10 cellular contexts compared by ENCODE assay signal in genomic region chr7:76591033-76591432, GRCh38. TPM values are rescaled to one million over a fixed set of nuclear protein-coding genes. Genes with fewer than 3 reads are reported as not detected.
A peak's percentile ranks its signal among the peaks of the same experiment; 100 is the strongest.
DNase-seq lines count a peak whose midpoint lies in the region; ATAC-seq and TF ChIP-seq lines count a peak whose summit lies in the region.
"Not testable (repeated sequence)": the region's sequence is repeated elsewhere in the genome, so short reads cannot be mapped to it uniquely, and the experiment has no call there.
"Had no signal": no experiment of that assay in that cellular context is flagged by ENCODE, and none has a peak within 500 bp of the region (broad histone marks: within the 10 kb centered on the region; RNA-seq: fewer than 3 reads in every experiment).

No MANE protein-coding gene starts in this region.

- H3K9me2 ChIP-seq in GM23338 (ENCODE audit: insufficient read depth); OCI-LY7 (ENCODE audit: insufficient read depth, low read length): not testable (repeated sequence)

- H3K9me3 Mint-ChIP-seq in GM23338; WTC11; stimulated activated memory B cell treated with anti-CD40 and anti-IgM and Interleukin-4, amounts not matched to agents 10 μg/mL and 1 μg/mL and 100 μg/mL, for 72 hours: not testable (repeated sequence)

- H4K20me1 ChIP-seq in BLaER1: peaks cover 14% of the 10 kb centered on the region; the same call in 1 of the 2 replicates
- not testable (repeated sequence) for H4K20me1 ChIP-seq in GM23338 (replicated peaks; ENCODE audit: insufficient read depth); OCI-LY7 (ENCODE audit: insufficient read depth, low read length)

- intact Hi-C loops in OCI-LY7 (cut with micrococcal nuclease; ENCODE audit: unreplicated experiment): not testable (repeated sequence)

- H3K27me3 Mint-ChIP-seq in GM23338 (ENCODE audit: insufficient read depth, low read depth, poor library complexity); WTC11 (ENCODE audit: low read depth); stimulated activated memory B cell treated with anti-CD40 and anti-IgM and Interleukin-4, amounts not matched to agents 10 μg/mL and 1 μg/mL and 100 μg/mL, for 72 hours: not testable (repeated sequence)

- H3K9me3 ChIP-seq in BLaER1; OCI-LY7 (ENCODE audit: low read length); mucosa of rectum (ENCODE audit: control insufficient read depth in 2 of 2, low read length in 2 of 2): not testable (repeated sequence)

- H3K27ac Mint-ChIP-seq in GM23338, WTC11: not testable (repeated sequence)
- peak overlapping the region; percentile 78 for H3K27ac Mint-ChIP-seq in stimulated activated memory B cell treated with anti-CD40 and anti-IgM and Interleukin-4, amounts not matched to agents 10 μg/mL and 1 μg/mL and 100 μg/mL, for 72 hours

- ATAC-seq in GM23338: peak; percentile 59
- ATAC-seq in WTC11: peak; percentile 18
- ATAC-seq in stimulated activated memory B cell treated with anti-CD40 and anti-IgM and Interleukin-4, amounts not matched to agents 10 μg/mL and 1 μg/mL and 100 μg/mL, for 72 hours: not testable (repeated sequence)

- H3K4me1 ChIP-seq in BLaER1: peaks cover 26% of the 10 kb centered on the region
- not testable (repeated sequence) for H3K4me1 ChIP-seq in GM23338 (ENCODE audit: insufficient read depth)
- H3K4me1 ChIP-seq in OCI-LY7 (ENCODE audit: insufficient read depth, low read length, poor library complexity, severe bottlenecking): peaks cover 23% of the 10 kb centered on the region
- peaks cover 7 to 17% of the 10 kb centered on the region in 2 donors for H3K4me1 ChIP-seq in mucosa of rectum (ENCODE audit: control insufficient read depth in 2 of 2, insufficient read depth in 2 of 2, low read length in 2 of 2)

- not testable (repeated sequence) for H3K9ac ChIP-seq in BLaER1
- peak overlapping the region in 1 of 2 donors; percentile 48 for H3K9ac ChIP-seq in mucosa of rectum (ENCODE audit: low read depth in 1 of 2, low read length in 2 of 2)

- DNase-seq in GM23338 (ENCODE audit: low spot score); OCI-LY7 (ENCODE audit: low spot score); WTC11 (ENCODE audit: low spot score): not testable (repeated sequence)

- not testable (repeated sequence) for H3F3A ChIP-seq in GM23338 (replicated peaks; ENCODE audit: low read depth)

- POLR2A ChIA-PET in OCI-LY7 (lab: Charles Lee); WTC11 (lab: Charles Lee): not testable (repeated sequence)

- not testable (repeated sequence) for H3K27me3 ChIP-seq in BLaER1; GM23338 (ENCODE audit: insufficient read depth); mucosa of rectum (ENCODE audit: control insufficient read depth in 2 of 2, insufficient read depth in 2 of 2, low read length in 2 of 2)

- peaks cover 20% of the 10 kb centered on the region for H3K36me3 ChIP-seq in BLaER1
- H3K36me3 ChIP-seq in GM23338 (ENCODE audit: insufficient read depth); OCI-LY7 (ENCODE audit: insufficient read depth, low read length); mucosa of rectum (ENCODE audit: control insufficient read depth in 2 of 2, insufficient read depth in 2 of 2, low read length in 2 of 2): not testable (repeated sequence)

- H3K4me3 Mint-ChIP-seq in GM23338; WTC11; stimulated activated memory B cell treated with anti-CD40 and anti-IgM and Interleukin-4, amounts not matched to agents 10 μg/mL and 1 μg/mL and 100 μg/mL, for 72 hours: not testable (repeated sequence)

- H3K4me1 Mint-ChIP-seq in GM23338: not testable (repeated sequence)
- peaks cover 15% of the 10 kb centered on the region for H3K4me1 Mint-ChIP-seq in WTC11
- H3K4me1 Mint-ChIP-seq in stimulated activated memory B cell treated with anti-CD40 and anti-IgM and Interleukin-4, amounts not matched to agents 10 μg/mL and 1 μg/mL and 100 μg/mL, for 72 hours: peaks cover 40% of the 10 kb centered on the region

- H3K36me3 Mint-ChIP-seq in GM23338 (ENCODE audit: low read depth) (peaks cover 15% of the 10 kb centered on the region; the same call in 1 of the 3 replicates), WTC11 (peaks cover 12% of the 10 kb centered on the region; the same call in 1 of the 2 replicates)
- H3K36me3 Mint-ChIP-seq in stimulated activated memory B cell treated with anti-CD40 and anti-IgM and Interleukin-4, amounts not matched to agents 10 μg/mL and 1 μg/mL and 100 μg/mL, for 72 hours: not testable (repeated sequence)

- H3K79me2 ChIP-seq in GM23338 (replicated peaks; ENCODE audit: insufficient read depth); OCI-LY7 (ENCODE audit: insufficient read depth, low read depth, low read length): not testable (repeated sequence)

- not testable (repeated sequence) for H2AFZ ChIP-seq in GM23338; OCI-LY7 (ENCODE audit: low read length)

- H3K4me3 ChIP-seq in BLaER1; GM23338; OCI-LY7 (ENCODE audit: low read depth, low read length, poor library complexity, severe bottlenecking): not testable (repeated sequence)
- H3K4me3 ChIP-seq in mucosa of rectum (ENCODE audit: low read length in 2 of 2): peak overlapping the region in 1 of 2 donors; percentile 30

- H3K27ac ChIP-seq in BLaER1; GM23338 (ENCODE audit: low read depth); OCI-LY7 (ENCODE audit: low read depth, low read length, poor library complexity, severe bottlenecking): not testable (repeated sequence)
- H3K27ac ChIP-seq in mucosa of rectum (ENCODE audit: low read depth in 2 of 2, low read length in 2 of 2): peak overlapping the region; percentile 71 to 74

- H3K4me2 ChIP-seq in BLaER1 (peak overlapping the region; percentile 13), OCI-LY7 (ENCODE audit: low read length) (peak overlapping the region; percentile 64; the same call in 1 of the 2 replicates)
- H3K4me2 ChIP-seq in GM23338: not testable (repeated sequence)

- CTCF ChIA-PET in OCI-LY7 (lab: Charles Lee; ENCODE audit: unreplicated experiment); WTC11 (lab: Charles Lee): not testable (repeated sequence)

- TF ChIP-seq CTCF in GM23338 (conservative IDR thresholded peaks at IDR 0.05; ENCODE audit: low read depth in 2 of 2); OCI-LY7 (conservative IDR thresholded peaks at IDR 0.05; ENCODE audit: low read length); WTC11 (IDR thresholded peaks at IDR 0.05): not testable (repeated sequence)

- BruUV-seq in OCI-LY7 (replicated peaks; lab: Mats Ljungman, UMichigan): not testable (repeated sequence)

RNA-seq across cellular contexts. Expression of gene POMZP3, which starts 36.0 kb away (rescaled TPM):
- 3.3 and 9.1 TPM in 2 replicates for total RNA-seq in GM23338 (2014; rRNA removed; shearing (Covaris generic))
- polyA plus RNA-seq in GM23338 (2016; fragmentation: Nextera tagmentation; extraction: Ambion mirVana): 6.8 and 8.7 TPM in 2 replicates
- 5.0 and 5.4 TPM in 2 replicates for total RNA-seq in OCI-LY7 (2014; rRNA removed; shearing (Covaris generic))
- total RNA-seq in OCI-LY7 (2022) (8.5 and 12.2 TPM in 2 replicates), WTC11 (2021) (13.1 to 15.1 TPM (median 13.2 TPM) in 3 replicates)

RNA-seq across cellular contexts. Expression of gene SPDYE16, which starts 47.9 kb away (rescaled TPM):
- total RNA-seq in GM23338 (2014; rRNA removed; shearing (Covaris generic)): not detected in 2 replicates
- 0.55 and 1.1 TPM in 2 replicates for polyA plus RNA-seq in GM23338 (2016; fragmentation: Nextera tagmentation; extraction: Ambion mirVana)
- total RNA-seq in OCI-LY7 (2014; rRNA removed; shearing (Covaris generic)): 0.67 and 0.88 TPM in 2 replicates
- total RNA-seq in OCI-LY7 (2022) (0.20 and 0.21 TPM in 2 replicates), WTC11 (2021) (not detected in 3 replicates)
- total RNA-seq: A172, H4 had no signal
- polyA plus RNA-seq: BJ, HepG2 had no signal
